21 cellular contexts compared by ENCODE assay signal in the genomic region with DNA sequence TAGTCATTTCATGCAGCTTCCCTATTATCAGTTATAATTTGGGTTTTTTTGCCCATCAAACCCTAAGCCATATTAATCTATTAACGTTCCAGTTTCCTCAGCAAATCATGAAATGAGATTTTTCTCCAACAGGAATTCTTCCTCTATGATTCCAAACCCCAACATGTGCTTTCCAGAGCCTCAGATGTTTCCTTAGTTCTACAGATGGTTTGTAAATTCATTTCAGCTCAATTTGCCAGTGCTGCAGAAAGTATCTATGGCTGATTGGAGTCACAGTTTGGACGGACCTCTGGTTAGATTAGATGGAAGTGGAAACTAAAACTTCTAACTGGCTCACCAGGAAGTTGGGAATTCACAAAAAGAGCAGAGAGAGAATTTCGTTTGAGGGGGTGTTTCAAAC. TPM values are rescaled to one million over a fixed set of nuclear protein-coding genes. Genes with fewer than 3 reads are reported as not detected.
DNase-seq lines count a peak whose midpoint lies in the region; ATAC-seq, FAIRE-seq and TF ChIP-seq lines count a peak whose summit lies in the region.
"Had no signal": no experiment of that assay in that cellular context is flagged by ENCODE, and none has a peak within 500 bp of the region (broad histone marks: within the 10 kb centered on the region; RNA-seq: fewer than 3 reads in every experiment).

No MANE protein-coding gene starts in this region.

- no peak overlapping the region for H2AFZ ChIP-seq in astrocyte (ENCODE audit: low read depth, low read length)

- peaks cover 44% of the 10 kb centered on the region for H3K4me1 ChIP-seq in astrocyte (ENCODE audit: insufficient read depth, low read length)
- H3K4me1 ChIP-seq: BE2C had no signal

- H3K36me3 ChIP-seq in astrocyte (ENCODE audit: insufficient read depth, low read length) = no peaks in the 10 kb centered on the region
- H3K36me3 ChIP-seq: BE2C, HAP-1 had no signal

- no peaks in the 10 kb centered on the region for H3K9me3 ChIP-seq in astrocyte (ENCODE audit: insufficient read depth, low read depth, low read length)
- H3K9me3 ChIP-seq: BE2C, HAP-1 had no signal

- no peak for TF ChIP-seq CTCF in astrocyte (IDR thresholded peaks at IDR 0.05; ENCODE audit: insufficient read depth, low read depth, low read length)
- no peak for TF ChIP-seq CTCF in nephron (IDR thresholded peaks at IDR 0.05; ENCODE audit: unreplicated experiment in 3 of 3)

- no peaks in the 10 kb centered on the region for H4K20me1 ChIP-seq in astrocyte (ENCODE audit: insufficient read depth, low read length)

- H3K27ac ChIP-seq in astrocyte (ENCODE audit: low read depth, low read length) = no peak overlapping the region
- H3K27ac ChIP-seq: 22Rv1, C4-2B had no signal

- no peaks in the 10 kb centered on the region for H3K27me3 ChIP-seq in astrocyte (ENCODE audit: insufficient read depth, low read length)
- H3K27me3 ChIP-seq: BE2C had no signal

- H3K4me1 Mint-ChIP-seq in activated naive CD4-positive, alpha-beta T cell treated with anti-CD3 and anti-CD28 coated beads, Interleukin-2, amount 50 U/mL, for 24 hours = no peaks in the 10 kb centered on the region
- peaks cover 27% of the 10 kb centered on the region for H3K4me1 Mint-ChIP-seq in astrocyte (ENCODE audit: low read depth, unreplicated experiment)
- peaks cover 44% of the 10 kb centered on the region for H3K4me1 Mint-ChIP-seq in nephron
- H3K4me1 Mint-ChIP-seq: CD4-positive, alpha-beta memory T cell had no signal

- no peak for ATAC-seq in HG03432 (IDR thresholded peaks at IDR 0.05; ENCODE audit: unreplicated experiment)
- ATAC-seq: GM12878, HepG2 had no signal

- no peak overlapping the region for H3K4me3 Mint-ChIP-seq in activated naive CD4-positive, alpha-beta T cell treated with anti-CD3 and anti-CD28 coated beads, Interleukin-2, amount 50 U/mL, for 24 hours
- H3K4me3 Mint-ChIP-seq in astrocyte (ENCODE audit: unreplicated experiment) (no peak overlapping the region), nephron (no peak overlapping the region)
- H3K4me3 Mint-ChIP-seq: CD4-positive, alpha-beta memory T cell had no signal

- peak; percentile 34 for FAIRE-seq in astrocyte (lab: Jason Lieb, UNC)
- no peak for FAIRE-seq in RCC 7860 (lab: Jason Lieb, UNC)
- FAIRE-seq: GM12878, GM18507, HepG2, HTR-8/SVneo had no signal

- peaks cover 94% of the 10 kb centered on the region for H3K79me2 ChIP-seq in astrocyte (ENCODE audit: insufficient read depth, low read length)

- no peaks in the 10 kb centered on the region for H3K9me3 Mint-ChIP-seq in activated naive CD4-positive, alpha-beta T cell treated with anti-CD3 and anti-CD28 coated beads, Interleukin-2, amount 50 U/mL, for 24 hours
- H3K9me3 Mint-ChIP-seq in astrocyte (ENCODE audit: unreplicated experiment) (no peaks in the 10 kb centered on the region), nephron (peaks cover 3% of the 10 kb centered on the region)

- no peak overlapping the region for H3K9ac ChIP-seq in astrocyte (ENCODE audit: low read length)

- H3K27me3 Mint-ChIP-seq in activated naive CD4-positive, alpha-beta T cell treated with anti-CD3 and anti-CD28 coated beads, Interleukin-2, amount 50 U/mL, for 24 hours = no peaks in the 10 kb centered on the region
- H3K27me3 Mint-ChIP-seq in astrocyte (ENCODE audit: low read depth, unreplicated experiment) (no peaks in the 10 kb centered on the region), nephron (ENCODE audit: low read depth) (no peaks in the 10 kb centered on the region)

- H3K4me3 ChIP-seq in astrocyte (ENCODE audit: insufficient read depth, low read depth, low read length) = no peak overlapping the region
- H3K4me3 ChIP-seq: GM12878, HAP-1 had no signal

- H3K4me2 ChIP-seq in astrocyte (ENCODE audit: low read length) = no peak overlapping the region

- H3K36me3 Mint-ChIP-seq in activated naive CD4-positive, alpha-beta T cell treated with anti-CD3 and anti-CD28 coated beads, Interleukin-2, amount 50 U/mL, for 24 hours = no peaks in the 10 kb centered on the region
- H3K36me3 Mint-ChIP-seq in astrocyte (ENCODE audit: low read depth, unreplicated experiment) (no peaks in the 10 kb centered on the region), nephron (ENCODE audit: low read depth) (no peaks in the 10 kb centered on the region)
- H3K36me3 Mint-ChIP-seq: CD4-positive, alpha-beta memory T cell had no signal

- peak overlapping the region; percentile 38 for H3K27ac Mint-ChIP-seq in activated naive CD4-positive, alpha-beta T cell treated with anti-CD3 and anti-CD28 coated beads, Interleukin-2, amount 50 U/mL, for 24 hours
- H3K27ac Mint-ChIP-seq in astrocyte (ENCODE audit: unreplicated experiment) (no peak overlapping the region), nephron (peak overlapping the region in 2 of 3 experiments; percentile 16 to 20)
- H3K27ac Mint-ChIP-seq: CD4-positive, alpha-beta memory T cell had no signal

- DNase-seq in activated naive CD4-positive, alpha-beta T cell treated with anti-CD3 and anti-CD28 coated beads, Interleukin-2, amount 50 U/mL, for 16 hours = no peak
- DNase-seq in astrocyte (ENCODE audit: low read depth) (no peak), RCC 7860 (ENCODE audit: low spot score) (no peak), AG08395 (ENCODE audit: low spot score) (no peak), AML-193 (lab: John Stamatoyannopoulos, UW) (no peak)
- DNase-seq: BE2C; CD4-positive, alpha-beta memory T cell; DMS79; GOT3 had no signal

RNA-seq across cellular contexts. Expression of a gene that starts 22.6 kb away (rescaled TPM):
- 11.4 and 12.6 TPM in 2 replicates for total RNA-seq in astrocyte
- total RNA-seq: A673; CD4-positive, alpha-beta memory T cell; G401; HepG2 had no signal
